9 cellular contexts compared by ENCODE assay signal in genomic region chrX:100635989-100636320, GRCh38. TPM values are rescaled to one million over a fixed set of nuclear protein-coding genes. Genes with fewer than 3 reads are reported as not detected.
A peak's percentile ranks its signal among the peaks of the same experiment; 100 is the strongest.
DNase-seq lines count a peak whose midpoint lies in the region; ATAC-seq and TF ChIP-seq lines count a peak whose summit lies in the region.
"Had no signal": no experiment of that assay in that cellular context is flagged by ENCODE, and none has a peak within 500 bp of the region (broad histone marks: within the 10 kb centered on the region; RNA-seq: fewer than 3 reads in every experiment).

No MANE protein-coding gene starts in this region.

- H3K9me3 ChIP-seq in heart right ventricle = no peaks in the 10 kb centered on the region

- ATAC-seq in GM23338 = peak; percentile 73; the same call in 2 of the 3 replicates
- peak in 5 of 8 donors; percentile 28 to 42 (median 40) for ATAC-seq in heart right ventricle
- ATAC-seq in HG03378 (IDR thresholded peaks at IDR 0.05; ENCODE audit: unreplicated experiment) = no peak
- ATAC-seq in GM18520 (IDR thresholded peaks at IDR 0.05; ENCODE audit: unreplicated experiment) = no peak

- peaks cover 6% of the 10 kb centered on the region; the same call in 1 of the 2 replicates for H3K79me2 ChIP-seq in GM23338 (replicated peaks; ENCODE audit: insufficient read depth)

- no peaks in the 10 kb centered on the region for H4K20me1 ChIP-seq in GM23338 (replicated peaks; ENCODE audit: insufficient read depth)

- H3K4me2 ChIP-seq in GM23338 = peak overlapping the region; percentile 83

- TF ChIP-seq CTCF in GM23338 (conservative IDR thresholded peaks at IDR 0.05; ENCODE audit: low read depth in 2 of 2) (no peak), WI38 (IDR thresholded peaks at IDR 0.05; ENCODE audit: low read depth, low read length) (no peak), heart right ventricle (IDR thresholded peaks at IDR 0.05) (no peak), retinal pigment epithelial cell (conservative IDR thresholded peaks at IDR 0.05; ENCODE audit: low read depth, low read length) (no peak)

- DNase-seq in GM23338 (ENCODE audit: low spot score) (peak; percentile 38), heart right ventricle (no peak), retinal pigment epithelial cell (ENCODE audit: low read depth) (no peak), C1 segment of cervical spinal cord (lab: John Stamatoyannopoulos, UW) (no peak), midbrain (lab: John Stamatoyannopoulos, UW) (no peak)

- H3K4me1 Mint-ChIP-seq in GM23338 = peaks cover 8% of the 10 kb centered on the region; the same call in 2 of the 3 replicates

- intact Hi-C loops in heart right ventricle (cut with DNase I) = loop anchor here in 4 of 10 donors (10.0 kb wide), 3 partner anchors 121 to 191 kb away; no protein-coding TSS in a partner anchor

- H3K27me3 ChIP-seq in GM23338 (ENCODE audit: insufficient read depth) (no peaks in the 10 kb centered on the region), heart right ventricle (peaks cover 0 to 83% (median 0%) of the 10 kb centered on the region in 7 donors)

- H3K9me2 ChIP-seq in GM23338 (ENCODE audit: insufficient read depth) = no peaks in the 10 kb centered on the region

- peaks cover 3% of the 10 kb centered on the region; the same call in 1 of the 2 replicates for H3K36me3 ChIP-seq in GM23338 (ENCODE audit: insufficient read depth)
- peaks cover 0 to 16% (median 0%) of the 10 kb centered on the region in 9 donors for H3K36me3 ChIP-seq in heart right ventricle

- H3K4me3 ChIP-seq in GM23338 (peak overlapping the region; percentile 65), WI38 (ENCODE audit: low read depth, low read length) (peak overlapping the region; percentile 66), heart right ventricle (peak overlapping the region; percentile 30 to 75 (median 61)), retinal pigment epithelial cell (ENCODE audit: low read length) (peak overlapping the region; percentile 77)

- peak overlapping the region; percentile 92 for H3K4me3 Mint-ChIP-seq in GM23338

- H3K36me3 Mint-ChIP-seq in GM23338 (ENCODE audit: low read depth) = peaks cover 28% of the 10 kb centered on the region; the same call in 2 of the 3 replicates

- H2AFZ ChIP-seq in GM23338 = 0 out of 2 replicates have a peak overlapping the region, but pooled peaks have one; percentile 47

- WGBS in heart right ventricle, 2 donors = 21 to 22% methylated on average over 8 of the region's 8 CpGs

- H3K4me1 ChIP-seq in GM23338 (ENCODE audit: insufficient read depth) = peaks cover 3% of the 10 kb centered on the region
- peaks cover 0 to 3% (median 0%) of the 10 kb centered on the region in 9 donors for H3K4me1 ChIP-seq in heart right ventricle

- H3F3A ChIP-seq in GM23338 (replicated peaks; ENCODE audit: low read depth) = no peaks in the 10 kb centered on the region

- no peaks in the 10 kb centered on the region for H3K27me3 Mint-ChIP-seq in GM23338 (ENCODE audit: insufficient read depth, low read depth, poor library complexity)

- no peaks in the 10 kb centered on the region for H3K9me3 Mint-ChIP-seq in GM23338

- H3K27ac Mint-ChIP-seq in GM23338 = peak overlapping the region; percentile 99

- H3K27ac ChIP-seq in GM23338 (ENCODE audit: low read depth) (peak overlapping the region; percentile 82; the same call in 1 of the 2 replicates), heart right ventricle (peak overlapping the region in 7 of 10 donors; percentile 20 to 72 (median 65))

TF ChIP-seq in GM23338, 12 proteins besides CTCF, POLR2A, EP300 and RAD21 (continues in another document):
- TF ChIP-seq ZNF462 (CRISPR knock-in tag; IDR thresholded peaks at IDR 0.05) = no peak
- no peak for TF ChIP-seq CREB1 (CRISPR knock-in tag; IDR thresholded peaks at IDR 0.05; ENCODE audit: low read depth)
- TF ChIP-seq EZH2phosphoT487 (IDR thresholded peaks at IDR 0.05; ENCODE audit: unreplicated experiment) = no peak

RNA-seq across cellular contexts. Expression of gene TSPAN6, which starts 0.7 kb away (rescaled TPM):
- 55.6 and 63.1 TPM in 2 replicates for total RNA-seq in GM23338 (2014; rRNA removed; shearing (Covaris generic))
- 67.5 and 75.3 TPM in 2 replicates for polyA plus RNA-seq in GM23338 (2016; fragmentation: Nextera tagmentation; extraction: Ambion mirVana)
- total RNA-seq in heart right ventricle = 1 to 10 TPM; 3.0 to 6.5 (median 5.5) TPM
- polyA plus RNA-seq in heart right ventricle = 1 to 10 TPM; 4.3 to 8.6 TPM

RNA-seq across cellular contexts. Expression of gene SRPX2, which starts 8.0 kb away (rescaled TPM):
- not detected in 2 replicates for total RNA-seq in GM23338 (2014; rRNA removed; shearing (Covaris generic))
- polyA plus RNA-seq in GM23338 (2016; fragmentation: Nextera tagmentation; extraction: Ambion mirVana) = not detected in 2 replicates
- total RNA-seq in heart right ventricle = 10 to 100 TPM in 3 of 10 donors, 1 to 10 TPM in 7; 4.2 to 27.5 (median 6.9) TPM
- 10 to 100 TPM in 1 of 2 donors, 1 to 10 TPM in 1; 5.2 to 11.4 TPM for polyA plus RNA-seq in heart right ventricle

RNA-seq across cellular contexts. Expression of gene TNMD, which starts 51.2 kb away (rescaled TPM):
- total RNA-seq in GM23338 (2014; rRNA removed; shearing (Covaris generic)) = 4.4 and 4.6 TPM in 2 replicates
- polyA plus RNA-seq in GM23338 (2016; fragmentation: Nextera tagmentation; extraction: Ambion mirVana) (4.8 and 4.9 TPM in 2 replicates), heart right ventricle (under 1 TPM; 0.10 to 0.44 TPM)
- 1 to 10 TPM in 3 of 10 donors, under 1 TPM in 4, not detected in 3; 0.18 to 1.6 (median 0.75) TPM for total RNA-seq in heart right ventricle
- total RNA-seq: renal cortical epithelial cell had no signal

Comparison
In these comparisons a context has a peak if more than half of its experiments do, and no peak if none do; other contexts are left out.
1. ATAC-seq: peak in GM23338 (single experiment) and heart right ventricle (5 of 8); none in HG03378 (single experiment) and GM18520 (single experiment).
2. Peak in every context shown above with its lines, with median percentiles within 50 percentile points of each other: H3K4me3 ChIP-seq.